In genomic region chr16:74573622-74574021, GRCh38 we compare ENCODE assay signal across 1 cellular context.
TF ChIP-seq lines count a peak whose summit lies in the region.

No MANE protein-coding gene starts in this region.

TF ChIP-seq in H1, 55 proteins besides CTCF, POLR2A, EP300 and RAD21:
- TF ChIP-seq CEBPB (IDR thresholded peaks at IDR 0.05; ENCODE audit: low read depth, low read length) = peak; percentile 73
- TF ChIP-seq SP1 (IDR thresholded peaks at IDR 0.05; ENCODE audit: low read depth, low read length) = no peak
